11 cellular contexts compared by ENCODE assay signal in genomic region chr4:47519239-47519883, GRCh38. TPM values are rescaled to one million over a fixed set of nuclear protein-coding genes. Genes with fewer than 3 reads are reported as not detected.
DNase-seq lines count a peak whose midpoint lies in the region; ATAC-seq and TF ChIP-seq lines count a peak whose summit lies in the region.
"Had no signal": no experiment of that assay in that cellular context is flagged by ENCODE, and none has a peak within 500 bp of the region (broad histone marks: within the 10 kb centered on the region; RNA-seq: fewer than 3 reads in every experiment).

No MANE protein-coding gene starts in this region.

- H3K4me3 ChIP-seq in Karpas-422 (ENCODE audit: low read length) (peak overlapping the region; percentile 19; the same call in 1 of the 2 replicates), mucosa of descending colon (no peak overlapping the region)

- H3K9me3 ChIP-seq in Karpas-422 (ENCODE audit: low read length) (no peaks in the 10 kb centered on the region), mucosa of descending colon (no peaks in the 10 kb centered on the region)

- H3K79me2 ChIP-seq in Karpas-422 (ENCODE audit: low read length): 0 out of 2 replicates have a peak, but pooled peaks cover 3% of the 10 kb centered on the region

- H3K36me3 ChIP-seq in Karpas-422 (ENCODE audit: insufficient read depth, low read length) (peaks cover 2% of the 10 kb centered on the region; the same call in 1 of the 2 replicates), mucosa of descending colon (ENCODE audit: low read depth) (no peaks in the 10 kb centered on the region)

- intact Hi-C loops in mucosa of descending colon (cut with DNase I, micrococcal nuclease): no loop called here

- peak overlapping the region; percentile 79 for H3K27ac ChIP-seq in Karpas-422 (ENCODE audit: low read length)

- H3K4me2 ChIP-seq in Karpas-422 (ENCODE audit: low read depth, low read length, poor library complexity, severe bottlenecking): peak overlapping the region; percentile 51

- TF ChIP-seq CTCF in mucosa of descending colon (IDR thresholded peaks at IDR 0.05): no peak

- H2AFZ ChIP-seq in Karpas-422 (ENCODE audit: low read length): no peak overlapping the region

- H3K4me1 ChIP-seq in Karpas-422 (ENCODE audit: low read length): peaks cover 40% of the 10 kb centered on the region
- no peaks in the 10 kb centered on the region for H3K4me1 ChIP-seq in mucosa of descending colon (ENCODE audit: low read depth)

- no peaks in the 10 kb centered on the region for H4K20me1 ChIP-seq in Karpas-422 (ENCODE audit: insufficient read depth, low read depth, low read length)

- no peaks in the 10 kb centered on the region for H3K9me2 ChIP-seq in Karpas-422 (replicated peaks; ENCODE audit: insufficient read depth, low read length)

- peak; percentile 77 for DNase-seq in Karpas-422
- DNase-seq in mucosa of descending colon: no peak
- no peak for DNase-seq in left lobe of liver (ENCODE audit: low spot score)
- no peak for DNase-seq in AG20443 (ENCODE audit: low spot score)
- DNase-seq in superior temporal gyrus (ENCODE audit: extremely low spot score): no peak
- no peak for DNase-seq in NCI-H1930 (lab: John Stamatoyannopoulos, UW)
- DNase-seq: activated T-cell treated with anti-CD3 and anti-CD28 coated beads, Interleukin-2, amount 50 U/mL, for 4 hours; NCI-H748 treated with DMSO at 0.1 percent for 48 hours; nucleus accumbens had no signal

- peak overlapping the region; percentile 34; the same call in 1 of the 2 replicates for H3K9ac ChIP-seq in Karpas-422 (ENCODE audit: low read length)

- no peaks in the 10 kb centered on the region for H3K27me3 ChIP-seq in Karpas-422 (ENCODE audit: low read length)

- ATAC-seq in GM18868 (IDR thresholded peaks at IDR 0.05; ENCODE audit: unreplicated experiment) (peak; percentile 100), HG02623 (IDR thresholded peaks at IDR 0.05; ENCODE audit: unreplicated experiment) (peak; percentile 99), mucosa of descending colon (peak; percentile 43), left lobe of liver (no peak)

RNA-seq across cellular contexts. Expression of gene ATP10D, which starts 34.3 kb away (rescaled TPM):
- 18.9 and 27.4 TPM in 2 replicates for total RNA-seq in Karpas-422 (2014; rRNA removed; shearing (Covaris generic); ENCODE audit: low replicate concordance)
- total RNA-seq in mucosa of descending colon (10 to 100 TPM in 2 of 3 donors, 1 to 10 TPM in 1; 9.9 to 24.9 (median 11.4) TPM), left lobe of liver (9.3 TPM)

RNA-seq across cellular contexts. Expression of gene COMMD8, which starts 55.9 kb away (rescaled TPM):
- total RNA-seq in Karpas-422 (2014; rRNA removed; shearing (Covaris generic); ENCODE audit: low replicate concordance): 25.4 and 94.5 TPM in 2 replicates
- total RNA-seq in mucosa of descending colon: 10 to 100 TPM; 11.3 to 16.4 (median 14.5) TPM
- total RNA-seq in left lobe of liver: 4.9 TPM
